Comparison of ENCODE assay signal across 13 cellular contexts in genomic region chr3:125582707-125583106, GRCh38. TPM values are rescaled to one million over a fixed set of nuclear protein-coding genes. Genes with fewer than 3 reads are reported as not detected.
DNase-seq lines count a peak whose midpoint lies in the region; ATAC-seq and TF ChIP-seq lines count a peak whose summit lies in the region.
"Had no signal": no experiment of that assay in that cellular context is flagged by ENCODE, and none has a peak within 500 bp of the region (broad histone marks: within the 10 kb centered on the region; RNA-seq: fewer than 3 reads in every experiment).

No MANE protein-coding gene starts in this region.

- intact Hi-C loops in transverse colon (cut with DNase I; ENCODE audit: low total_unique reads): no loop called here

- H3K36me3 ChIP-seq in BE2C (peaks cover 5% of the 10 kb centered on the region), transverse colon (peaks cover 0 to 28% (median 5%) of the 10 kb centered on the region in 4 donors)

- DNase-seq in BE2C (peak; percentile 34), GM10248 (ENCODE audit: extremely low spot score) (peak; percentile 24), NCI-H1694 treated with DMSO at 0.1 percent for 48 hours (lab: John Stamatoyannopoulos, UW) (peak; percentile 30), dermis blood vessel endothelial cell (peak; percentile 38), transverse colon (no peak)
- DNase-seq: activated T-cell treated with anti-CD3 and anti-CD28 coated beads, Interleukin-2, amount 50 U/mL, for 72 hours; esophagus squamous epithelium; KG1; naive thymus-derived CD4-positive, alpha-beta T cell had no signal

- TF ChIP-seq EP300 in transverse colon (IDR thresholded peaks at IDR 0.05; ENCODE audit: low read depth): no peak

- TF ChIP-seq CTCF in BE2C (IDR thresholded peaks at IDR 0.05; ENCODE audit: low read depth, low read length) (peak; percentile 56), GM10248 (IDR thresholded peaks at IDR 0.05; ENCODE audit: control extremely low read depth, extremely low read depth, low read depth, missing control alignments) (peak; percentile 39), transverse colon (IDR thresholded peaks at IDR 0.05) (no peak)

- POLR2A ChIA-PET in GM10248 (lab: Yijun Ruan, JAX): no interaction called here

- H3K4me1 ChIP-seq in BE2C (peaks cover 7% of the 10 kb centered on the region; the same call in 1 of the 2 replicates), transverse colon (peaks cover 0 to 20% (median 6%) of the 10 kb centered on the region in 4 donors)

- H3K27me3 ChIP-seq in BE2C (no peaks in the 10 kb centered on the region), transverse colon (no peaks in the 10 kb centered on the region)
- H3K27me3 ChIP-seq: esophagus squamous epithelium had no signal

- CTCF ChIA-PET in GM10248 (lab: Yijun Ruan, JAX): interaction anchor here (1.0 to 3.9 kb wide), 8 partner anchors 12 to 822 kb away, joined by 3 to 12 read pairs (median 3); no protein-coding TSS in a partner anchor

- in situ Hi-C loops in transverse colon (cut with MboI; ENCODE audit: low pct_ligation_motif_present in 1 of 4, low pct_unique_long_range_greater_than_20kb in 1 of 4, low sequenced_read_pairs in 3 of 4): no loop called here

- ATAC-seq in GM19328 (IDR thresholded peaks at IDR 0.05; ENCODE audit: unreplicated experiment): no peak
- ATAC-seq in GM21367 (IDR thresholded peaks at IDR 0.05; ENCODE audit: unreplicated experiment): no peak
- no peak for ATAC-seq in esophagus mucosa
- ATAC-seq: activated T-cell treated with anti-CD3 and anti-CD28 coated beads, Interleukin-2, amount 50 U/mL, for 72 hours; naive thymus-derived CD4-positive, alpha-beta T cell had no signal

- H3K9me3 ChIP-seq in BE2C (no peaks in the 10 kb centered on the region), transverse colon (no peaks in the 10 kb centered on the region)
- H3K9me3 ChIP-seq: esophagus squamous epithelium had no signal

- H3K27ac ChIP-seq in transverse colon: no peak overlapping the region
- H3K27ac ChIP-seq: esophagus squamous epithelium, skin epidermis had no signal

- H3K4me3 ChIP-seq in BE2C (ENCODE audit: low read depth, low read length) (no peak overlapping the region), transverse colon (no peak overlapping the region)
- H3K4me3 ChIP-seq: esophagus squamous epithelium, skin epidermis had no signal

- no peak for TF ChIP-seq POLR2A in transverse colon (IDR thresholded peaks at IDR 0.05)

RNA-seq across cellular contexts. Expression of gene OSBPL11, which starts 12.6 kb away (rescaled TPM):
- 7.8 TPM for polyA plus RNA-seq in BE2C (2012; ENCODE audit: insufficient read depth, insufficient read length, low read depth)
- total RNA-seq in dermis blood vessel endothelial cell (7.3 and 13.9 TPM in 2 replicates), transverse colon (10 to 100 TPM in 2 of 4 donors, 1 to 10 TPM in 2; 1.6 to 19.0 (median 9.1) TPM), esophagus mucosa (7.9 TPM)

Comparison
In these comparisons a context has a peak if more than half of its experiments do, and no peak if none do; other contexts are left out.
1. CTCF ChIP-seq: peak in BE2C (single experiment) and GM10248 (single experiment); none in transverse colon (0 of 5).